In genomic region chr4:72577211-72577610, GRCh38 we compare ENCODE assay signal across 15 cellular contexts. TPM values are rescaled to one million over a fixed set of nuclear protein-coding genes. Genes with fewer than 3 reads are reported as not detected.
A peak's percentile ranks its signal among the peaks of the same experiment; 100 is the strongest.
DNase-seq lines count a peak whose midpoint lies in the region; TF ChIP-seq lines count a peak whose summit lies in the region.
"Had no signal": no experiment of that assay in that cellular context is flagged by ENCODE, and none has a peak within 500 bp of the region (broad histone marks: within the 10 kb centered on the region; RNA-seq: fewer than 3 reads in every experiment).

No MANE protein-coding gene starts in this region.

- no peak overlapping the region for H4K91ac ChIP-seq in mesenchymal stem cell (ENCODE audit: low read length)

- H3K27me3 ChIP-seq in kidney epithelial cell (ENCODE audit: control insufficient read depth, insufficient read depth, low read length): no peaks in the 10 kb centered on the region
- no peaks in the 10 kb centered on the region for H3K27me3 ChIP-seq in mesenchymal stem cell (ENCODE audit: control insufficient read depth in 1 of 2, insufficient read depth in 1 of 2, low read length in 2 of 2)
- H3K27me3 ChIP-seq in spleen (replicated peaks in 1 of 7): no peaks in the 10 kb centered on the region
- H3K27me3 ChIP-seq: BLaER1 had no signal

- H4K8ac ChIP-seq in mesenchymal stem cell (ENCODE audit: low read length): no peak overlapping the region

- H2BK12ac ChIP-seq in mesenchymal stem cell (ENCODE audit: low read length in 2 of 2): no peak overlapping the region

- no peaks in the 10 kb centered on the region for H3K4me1 Mint-ChIP-seq in activated T-cell treated with anti-CD3 and anti-CD28 coated beads, Interleukin-2, amount 50 U/mL, for 24 hours (ENCODE audit: low read depth)
- H3K4me1 Mint-ChIP-seq: CD14-positive monocyte; CD4-positive, alpha-beta memory T cell had no signal

- H2BK120ac ChIP-seq in mesenchymal stem cell (ENCODE audit: low read depth, low read length): no peak overlapping the region

- H2AK5ac ChIP-seq in mesenchymal stem cell (ENCODE audit: low read length, severe bottlenecking): no peak overlapping the region

- H3K4me1 ChIP-seq in mesenchymal stem cell (ENCODE audit: control insufficient read depth, insufficient read depth, low read depth, low read length): peaks cover 7% of the 10 kb centered on the region
- no peaks in the 10 kb centered on the region for H3K4me1 ChIP-seq in spleen
- H3K4me1 ChIP-seq: BLaER1, HAP-1 had no signal

- H3K36me3 ChIP-seq in kidney epithelial cell (ENCODE audit: control insufficient read depth, insufficient read depth, low read length) (no peaks in the 10 kb centered on the region), mesenchymal stem cell (ENCODE audit: control insufficient read depth in 1 of 2, insufficient read depth in 2 of 2, low read depth in 1 of 2, low read length in 2 of 2) (no peaks in the 10 kb centered on the region), spleen (no peaks in the 10 kb centered on the region)
- H3K36me3 ChIP-seq: BLaER1, HAP-1 had no signal

- H3K4me2 ChIP-seq in mesenchymal stem cell (ENCODE audit: low read length, poor library complexity, severe bottlenecking): no peak overlapping the region
- H3K4me2 ChIP-seq: BLaER1 had no signal

- H3K27me3 Mint-ChIP-seq in activated T-cell treated with anti-CD3 and anti-CD28 coated beads, Interleukin-2, amount 50 U/mL, for 24 hours: peaks cover under 1% of the 10 kb centered on the region
- H3K27me3 Mint-ChIP-seq: CD4-positive, alpha-beta memory T cell had no signal

- intact Hi-C loops in spleen (cut with DNase I; ENCODE audit: low total_unique reads): no loop called here

- no peak overlapping the region for H2AFZ ChIP-seq in mesenchymal stem cell (ENCODE audit: low read depth, low read length)

- no peaks in the 10 kb centered on the region for H3K79me1 ChIP-seq in mesenchymal stem cell (replicated peaks; ENCODE audit: low read length, poor library complexity, severe bottlenecking)

- H3K27ac ChIP-seq in mesenchymal stem cell (ENCODE audit: low read length, poor library complexity, severe bottlenecking) (peak overlapping the region; percentile 94), spleen (no peak overlapping the region)
- H3K27ac ChIP-seq: BLaER1 had no signal

- H3K9me3 Mint-ChIP-seq in activated T-cell treated with anti-CD3 and anti-CD28 coated beads, Interleukin-2, amount 50 U/mL, for 24 hours: no peaks in the 10 kb centered on the region
- H3K9me3 Mint-ChIP-seq: CD4-positive, alpha-beta memory T cell had no signal

- H3K4me3 ChIP-seq in kidney epithelial cell (ENCODE audit: low read depth, low read length) (no peak overlapping the region), mesenchymal stem cell (ENCODE audit: insufficient read depth in 1 of 2, low read depth in 1 of 2, low read length in 2 of 2) (no peak overlapping the region), spleen (no peak overlapping the region)
- H3K4me3 ChIP-seq: BLaER1, HAP-1 had no signal

- no peak overlapping the region for H3K23ac ChIP-seq in mesenchymal stem cell (ENCODE audit: low read length in 2 of 2)

- H3K18ac ChIP-seq in mesenchymal stem cell (ENCODE audit: low read depth in 1 of 2, low read length in 2 of 2): no peak overlapping the region

- no peak overlapping the region for H2BK15ac ChIP-seq in mesenchymal stem cell (ENCODE audit: low read depth, poor library complexity, severe bottlenecking)

- DNase-seq in HK-2 (ENCODE audit: unreplicated experiment): peak; percentile 72
- peak; percentile 84 for DNase-seq in kidney epithelial cell (ENCODE audit: low read depth)
- DNase-seq in mesenchymal stem cell: no peak
- no peak for DNase-seq in spleen
- DNase-seq in activated T-cell treated with anti-CD3 and anti-CD28 coated beads, Interleukin-2, amount 50 U/mL, for 24 hours: no peak
- DNase-seq in iPS-NIHi7 (ENCODE audit: extremely low spot score): no peak
- DNase-seq in AG20443 (ENCODE audit: low spot score): no peak
- DNase-seq: Calu3; CD4-positive, alpha-beta memory T cell; DMS79 treated with DMSO at 0.1 percent for 48 hours; GF-D8 had no signal

- no peak overlapping the region for H3K14ac ChIP-seq in mesenchymal stem cell (ENCODE audit: low read length in 2 of 2)

- TF ChIP-seq POLR2A in spleen (IDR thresholded peaks at IDR 0.05): no peak

- no peak overlapping the region for H3K27ac Mint-ChIP-seq in activated T-cell treated with anti-CD3 and anti-CD28 coated beads, Interleukin-2, amount 50 U/mL, for 24 hours
- H3K27ac Mint-ChIP-seq: CD14-positive monocyte; CD4-positive, alpha-beta memory T cell had no signal

- H3K4ac ChIP-seq in mesenchymal stem cell (ENCODE audit: low read depth in 1 of 2, low read length in 2 of 2): no peak overlapping the region

- TF ChIP-seq CTCF in kidney epithelial cell (IDR thresholded peaks at IDR 0.05; ENCODE audit: insufficient read depth, low read length, poor library complexity, severe bottlenecking) (no peak), spleen (IDR thresholded peaks at IDR 0.05 in 8 of 11, conservative IDR thresholded peaks at IDR 0.05 in 3 of 11) (no peak)

- H3K9me3 ChIP-seq in mesenchymal stem cell (ENCODE audit: control insufficient read depth, low read length) (no peaks in the 10 kb centered on the region), spleen (no peaks in the 10 kb centered on the region)
- H3K9me3 ChIP-seq: BLaER1, HAP-1 had no signal

- H3K36me3 Mint-ChIP-seq in activated T-cell treated with anti-CD3 and anti-CD28 coated beads, Interleukin-2, amount 50 U/mL, for 24 hours (ENCODE audit: low read depth): no peaks in the 10 kb centered on the region
- H3K36me3 Mint-ChIP-seq: CD14-positive monocyte; CD4-positive, alpha-beta memory T cell had no signal

- no peak overlapping the region for H3K9ac ChIP-seq in mesenchymal stem cell (ENCODE audit: low read length)
- H3K9ac ChIP-seq: BLaER1 had no signal

- 100% methylated on average over 5 of the region's 6 CpGs for WGBS in mesenchymal stem cell
- WGBS in spleen, 5 donors: 89 to 94% (median 90%) methylated on average over 6 of the region's 6 CpGs

- peak overlapping the region; percentile 85 for H2BK5ac ChIP-seq in mesenchymal stem cell (ENCODE audit: low read depth, low read length, poor library complexity, severe bottlenecking)

- no peak overlapping the region for H3K4me3 Mint-ChIP-seq in activated T-cell treated with anti-CD3 and anti-CD28 coated beads, Interleukin-2, amount 50 U/mL, for 24 hours
- H3K4me3 Mint-ChIP-seq: CD14-positive monocyte; CD4-positive, alpha-beta memory T cell had no signal

RNA-seq across cellular contexts. Expression of gene ADAMTS3, which starts 8.2 kb away (rescaled TPM):
- total RNA-seq in kidney epithelial cell (3.4 and 3.5 TPM in 2 replicates), spleen (1 to 10 TPM in 4 of 7 donors, under 1 TPM in 3; 0.51 to 2.6 (median 1.2) TPM)
- polyA plus RNA-seq in mesenchymal stem cell (2013, experiment 1 of 2): 0.62 TPM
- 0.73 TPM for polyA plus RNA-seq in mesenchymal stem cell (2013, experiment 2 of 2)
- under 1 TPM; 0.15 to 0.20 (median 0.16) TPM for polyA plus RNA-seq in spleen
- total RNA-seq: CD4-positive, alpha-beta memory T cell; HT-29 had no signal
- polyA plus RNA-seq: CD14-positive monocyte; CD4-positive, alpha-beta memory T cell had no signal

Comparison
In these comparisons a context has a peak if more than half of its experiments do, and no peak if none do; other contexts are left out.
1. DNase-seq: peak in HK-2 (single experiment) and kidney epithelial cell (single experiment); none in mesenchymal stem cell (single experiment), spleen (single experiment), activated T-cell treated with anti-CD3 and anti-CD28 coated beads, Interleukin-2, amount 50 U/mL, for 24 hours (single experiment), iPS-NIHi7 (single experiment) and AG20443 (single experiment).